8 cellular contexts compared by ENCODE assay signal in the genomic region with DNA sequence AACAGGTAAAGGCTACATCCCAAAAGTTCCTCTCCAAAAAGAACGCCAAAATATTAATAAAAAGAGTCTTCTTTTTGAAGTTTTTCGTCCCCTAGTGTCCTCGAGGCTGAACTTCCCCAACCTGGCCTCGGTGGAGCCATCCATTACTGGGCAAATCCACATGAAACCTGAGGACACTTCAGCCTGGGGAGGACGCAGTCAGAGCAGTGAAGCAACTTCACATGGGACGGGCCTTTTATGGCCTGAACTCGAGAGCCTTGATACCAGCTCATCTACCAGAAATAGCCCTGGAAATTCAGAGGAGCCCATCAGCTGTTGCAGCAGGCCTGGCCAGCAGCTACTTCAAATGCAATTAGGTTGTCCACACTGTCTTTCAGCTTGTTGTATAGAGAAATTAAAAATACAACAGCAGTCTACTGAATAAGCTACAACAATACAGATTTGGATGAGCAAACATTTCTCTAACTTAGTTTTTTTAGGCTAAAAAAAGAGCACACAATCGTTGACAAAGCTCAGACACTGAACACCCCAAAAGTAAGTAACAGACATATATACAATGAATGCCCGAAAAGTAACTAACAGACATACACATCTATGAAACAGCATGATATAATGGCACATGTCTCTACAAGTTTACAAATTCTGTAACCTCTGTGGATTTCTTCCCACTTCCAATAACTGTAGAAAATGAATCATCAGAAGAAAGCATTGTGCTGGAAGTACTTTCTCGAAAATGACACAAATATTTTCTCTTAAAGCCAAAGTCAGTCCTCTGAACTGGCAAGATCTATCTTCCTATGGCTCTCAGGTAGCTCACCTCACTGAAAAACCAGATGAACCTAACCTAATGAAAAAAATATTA. TPM values are rescaled to one million over a fixed set of nuclear protein-coding genes. Genes with fewer than 3 reads are reported as not detected.
DNase-seq lines count a peak whose midpoint lies in the region; ATAC-seq and FAIRE-seq lines count a peak whose summit lies in the region.

A gene with protein sequence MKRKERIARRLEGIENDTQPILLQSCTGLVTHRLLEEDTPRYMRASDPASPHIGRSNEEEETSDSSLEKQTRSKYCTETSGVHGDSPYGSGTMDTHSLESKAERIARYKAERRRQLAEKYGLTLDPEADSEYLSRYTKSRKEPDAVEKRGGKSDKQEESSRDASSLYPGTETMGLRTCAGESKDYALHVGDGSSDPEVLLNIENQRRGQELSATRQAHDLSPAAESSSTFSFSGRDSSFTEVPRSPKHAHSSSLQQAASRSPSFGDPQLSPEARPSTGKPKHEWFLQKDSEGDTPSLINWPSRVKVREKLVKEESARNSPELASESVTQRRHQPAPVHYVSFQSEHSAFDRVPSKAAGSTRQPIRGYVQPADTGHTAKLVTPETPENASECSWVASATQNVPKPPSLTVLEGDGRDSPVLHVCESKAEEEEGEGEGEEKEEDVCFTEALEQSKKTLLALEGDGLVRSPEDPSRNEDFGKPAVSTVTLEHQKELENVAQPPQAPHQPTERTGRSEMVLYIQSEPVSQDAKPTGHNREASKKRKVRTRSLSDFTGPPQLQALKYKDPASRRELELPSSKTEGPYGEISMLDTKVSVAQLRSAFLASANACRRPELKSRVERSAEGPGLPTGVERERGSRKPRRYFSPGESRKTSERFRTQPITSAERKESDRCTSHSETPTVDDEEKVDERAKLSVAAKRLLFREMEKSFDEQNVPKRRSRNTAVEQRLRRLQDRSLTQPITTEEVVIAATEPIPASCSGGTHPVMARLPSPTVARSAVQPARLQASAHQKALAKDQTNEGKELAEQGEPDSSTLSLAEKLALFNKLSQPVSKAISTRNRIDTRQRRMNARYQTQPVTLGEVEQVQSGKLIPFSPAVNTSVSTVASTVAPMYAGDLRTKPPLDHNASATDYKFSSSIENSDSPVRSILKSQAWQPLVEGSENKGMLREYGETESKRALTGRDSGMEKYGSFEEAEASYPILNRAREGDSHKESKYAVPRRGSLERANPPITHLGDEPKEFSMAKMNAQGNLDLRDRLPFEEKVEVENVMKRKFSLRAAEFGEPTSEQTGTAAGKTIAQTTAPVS (N-terminal part only) (minus strand): TSS at position 208 of the 862 bp plus-strand sequence. CDS start 79,913 bp downstream, outside the sequence.

- H3K14ac ChIP-seq in neuronal stem cell (ENCODE audit: low read length): no peak within 1 kb of the TSS

- no peak within 1 kb of the TSS for H2BK12ac ChIP-seq in neuronal stem cell (ENCODE audit: low read length)

- H3K79me1 ChIP-seq in neuronal stem cell (ENCODE audit: low read depth, low read length): peaks cover 4% of the 10 kb centered on the region

- no peak within 1 kb of the TSS for H2AFZ ChIP-seq in neuronal stem cell (ENCODE audit: low read length)

- H3K36me3 ChIP-seq in SJCRH30 (no peaks in the 10 kb centered on the region), neuronal stem cell (replicated peaks in 1 of 2; ENCODE audit: control insufficient read depth in 2 of 2, insufficient read depth in 2 of 2, low read length in 2 of 2) (peaks cover 0 to 2% of the 10 kb centered on the region in 2 donors)

- H4K8ac ChIP-seq in neuronal stem cell (ENCODE audit: low read depth, low read length): no peak within 1 kb of the TSS

- no CpG with 5 or more reads among the region's 10 CpGs for WGBS in neuronal stem cell (ENCODE audit: extremely low coverage in 2 of 2, insufficient read length in 2 of 2, insufficient replicate concordance in 1 of 2), 2 donors

- DNase-seq in SJCRH30 (peak; percentile 92 to 97), fibroblast of the conjunctiva (ENCODE audit: low read depth) (peak; percentile 71), neuronal stem cell (ENCODE audit: low spot score) (no peak), NCI-H446 treated with DMSO at 0.1 percent for 48 hours (lab: John Stamatoyannopoulos, UW) (no peak), GM19239 (ENCODE audit: insufficient read length, low spot score) (no peak), amygdala (lab: John Stamatoyannopoulos, UW) (no peak)

- no peak within 1 kb of the TSS for H2BK15ac ChIP-seq in neuronal stem cell (ENCODE audit: low read length)

- peak within 1 kb of the TSS; percentile 92 for H3K27ac ChIP-seq in SJCRH30
- peak within 1 kb of the TSS; percentile 19 for H3K27ac ChIP-seq in neuronal stem cell (replicated peaks; ENCODE audit: low read length)

- H3K27me3 ChIP-seq in SJCRH30: no peaks in the 10 kb centered on the region
- H3K27me3 ChIP-seq in neuronal stem cell (ENCODE audit: control insufficient read depth in 3 of 3, insufficient read depth in 3 of 3, low read depth in 1 of 3, low read length in 3 of 3): no peaks in the 10 kb centered on the region

- ATAC-seq in GM21367 (IDR thresholded peaks at IDR 0.05; ENCODE audit: unreplicated experiment) (peak; percentile 7), HG03469 (IDR thresholded peaks at IDR 0.05; ENCODE audit: unreplicated experiment) (no peak)

- no peak within 1 kb of the TSS for H3K4ac ChIP-seq in neuronal stem cell (ENCODE audit: low read length)

- H3K9me3 ChIP-seq in SJCRH30 (replicated peaks) (no peaks in the 10 kb centered on the region), neuronal stem cell (replicated peaks in 1 of 2; ENCODE audit: control insufficient read depth in 2 of 2, insufficient read depth in 1 of 2, low read depth in 1 of 2, low read length in 2 of 2) (no peaks in the 10 kb centered on the region)

- no peak within 1 kb of the TSS for H3K23ac ChIP-seq in neuronal stem cell (ENCODE audit: low read depth, low read length, poor library complexity)

- H2BK120ac ChIP-seq in neuronal stem cell (ENCODE audit: low read depth, low read length): no peak within 1 kb of the TSS

- no peak within 1 kb of the TSS for H3K4me2 ChIP-seq in neuronal stem cell (ENCODE audit: insufficient read depth, low read length, poor library complexity, severe bottlenecking)

- no peak within 1 kb of the TSS for H2BK5ac ChIP-seq in neuronal stem cell (ENCODE audit: low read length)

- H2AK5ac ChIP-seq in neuronal stem cell (ENCODE audit: low read depth, low read length): no peak within 1 kb of the TSS

- H3K4me1 ChIP-seq in SJCRH30 (peaks cover 23% of the 10 kb centered on the region), neuronal stem cell (ENCODE audit: control insufficient read depth in 2 of 2, insufficient read depth in 1 of 2, low read depth in 1 of 2, low read length in 2 of 2) (peaks cover 7 to 9% of the 10 kb centered on the region in 2 donors)

- H3K9ac ChIP-seq in neuronal stem cell (ENCODE audit: low read depth, low read length, poor library complexity): no peak within 1 kb of the TSS

- H3K18ac ChIP-seq in neuronal stem cell (ENCODE audit: low read length): no peak within 1 kb of the TSS

- H4K91ac ChIP-seq in neuronal stem cell (ENCODE audit: low read depth, low read length, poor library complexity): no peak within 1 kb of the TSS

- H3K4me3 ChIP-seq in SJCRH30 (peak within 1 kb of the TSS; percentile 68), neuronal stem cell (ENCODE audit: low read length in 2 of 2) (no peak within 1 kb of the TSS)

- FAIRE-seq in GM19239 (lab: Jason Lieb, UNC): no peak

RNA-seq across cellular contexts. Expression of the gene that starts here (rescaled TPM):
- total RNA-seq in SJCRH30 (2014; rRNA removed; shearing (Covaris generic)): 42.5 and 65.0 TPM in 2 replicates
- polyA plus RNA-seq in neuronal stem cell (2013, experiment 1 of 2): 26.6 TPM
- polyA plus RNA-seq in neuronal stem cell (2013, experiment 2 of 2): 28.1 TPM

Comparison
In these comparisons a context has a peak if more than half of its experiments do, and no peak if none do; other contexts are left out.
1. DNase-seq: peak in SJCRH30 (2 of 2) and fibroblast of the conjunctiva (single experiment); none in neuronal stem cell (single experiment), NCI-H446 treated with DMSO at 0.1 percent for 48 hours (single experiment), GM19239 (single experiment) and amygdala (0 of 56).